In the genomic region with DNA sequence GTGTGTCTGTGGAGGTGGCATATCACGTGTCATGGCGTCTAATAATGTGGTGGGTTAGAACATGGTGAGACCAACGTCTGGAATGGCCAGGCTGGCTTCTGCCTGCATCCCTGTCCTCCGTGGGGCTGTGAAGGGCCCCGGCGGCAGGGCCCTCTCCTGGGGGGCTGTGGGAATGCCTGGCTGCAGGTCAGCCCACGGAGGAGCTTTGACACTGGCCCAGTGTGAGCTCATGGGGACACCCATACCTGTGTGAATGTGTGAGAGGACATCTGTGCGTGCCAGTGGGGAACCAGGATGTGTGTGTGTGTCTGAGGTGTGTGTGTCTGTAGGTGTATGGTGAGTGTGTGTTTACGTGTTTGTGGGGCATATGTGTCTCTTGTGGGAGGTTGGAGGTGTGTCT, we compare ENCODE assay signal across 20 cellular contexts.
"Had no signal": no experiment of that assay in that cellular context is flagged by ENCODE, and none has a peak within 500 bp of the region (broad histone marks: within the 10 kb centered on the region; RNA-seq: fewer than 3 reads in every experiment).

No MANE protein-coding gene starts in this region.

- H3K27me3 ChIP-seq: colonic mucosa, pancreas, thyroid gland, uterus had no signal

- H3K36me3 ChIP-seq: colonic mucosa, heart left ventricle, pancreas, suprapubic skin, thyroid gland, uterus had no signal

- H3K4me1 Mint-ChIP-seq: mesothelial cell of epicardium, natural killer cell had no signal

- H3K4me1 ChIP-seq: colonic mucosa, heart left ventricle, pancreas, suprapubic skin, thyroid gland, uterus had no signal

- DNase-seq: colonic mucosa; effector CD4-positive, alpha-beta T cell; foreskin melanocyte; heart left ventricle; hippocampal formation; kidney glomerular epithelial cell; natural killer cell; nucleus accumbens; pancreas; right cardiac atrium; small intestine; stimulated activated CD4-positive, alpha-beta T cell treated with anti-CD3 and anti-CD28 coated beads, Interleukin-12 subunit alpha, Interleukin-12 subunit beta, amount 100 ng/mL, for 4 hours; stimulated activated naive CD4-positive, alpha-beta T cell; thyroid gland; uterus had no signal

- H3K4me3 ChIP-seq: colonic mucosa, heart left ventricle, pancreas, suprapubic skin, thyroid gland, uterus had no signal

- H3K36me3 Mint-ChIP-seq: mesothelial cell of epicardium, natural killer cell, type B pancreatic cell had no signal

- H3K27ac Mint-ChIP-seq: mesothelial cell of epicardium, natural killer cell, progenitor cell of endocrine pancreas, type B pancreatic cell had no signal

- H3K27ac ChIP-seq: colonic mucosa, heart left ventricle, pancreas, suprapubic skin, thyroid gland, uterus had no signal

- H3K9me3 Mint-ChIP-seq: mesothelial cell of epicardium, natural killer cell, neural crest cell, type B pancreatic cell had no signal

- H3K9me3 ChIP-seq: colonic mucosa, heart left ventricle, pancreas, suprapubic skin, thyroid gland, uterus had no signal

- H3K4me3 Mint-ChIP-seq: mesothelial cell of epicardium, natural killer cell, neural crest cell, type B pancreatic cell had no signal

- ATAC-seq: heart left ventricle, pancreas, right cardiac atrium had no signal
